Comparison of ENCODE assay signal across 10 cellular contexts in genomic region chr20:22805219-22805618, GRCh38.
DNase-seq lines count a peak whose midpoint lies in the region; ATAC-seq and TF ChIP-seq lines count a peak whose summit lies in the region.
"Had no signal": no experiment of that assay in that cellular context is flagged by ENCODE, and none has a peak within 500 bp of the region (broad histone marks: within the 10 kb centered on the region; RNA-seq: fewer than 3 reads in every experiment).

No MANE protein-coding gene starts in this region.

- no peak overlapping the region for H3K4me2 ChIP-seq in fibroblast of lung (ENCODE audit: extremely low read depth, insufficient read depth, low read length)

- H3K9me3 Mint-ChIP-seq in HFFc6 = peaks cover 84% of the 10 kb centered on the region

- DNase-seq in EL (peak; percentile 73), RKO (ENCODE audit: low spot score) (peak; percentile 18), fibroblast of lung (ENCODE audit: low read depth in 2 of 2) (peak; percentile 84 to 86), myocyte (ENCODE audit: low read depth) (peak; percentile 99), T1000 (lab: John Stamatoyannopoulos, UW) (no peak), KBM-7 (no peak), HFFc6 (no peak)
- DNase-seq: naive thymus-derived CD4-positive, alpha-beta T cell; NCI-H1417 had no signal

- H3K36me3 ChIP-seq in fibroblast of lung (ENCODE audit: control insufficient read depth, insufficient read depth, low read length) = no peaks in the 10 kb centered on the region

- no peaks in the 10 kb centered on the region for H3K79me2 ChIP-seq in fibroblast of lung (ENCODE audit: control insufficient read depth, insufficient read depth, low read length)

- TF ChIP-seq CTCF in fibroblast of lung (conservative IDR thresholded peaks at IDR 0.05 in 1 of 2, IDR thresholded peaks at IDR 0.05 in 1 of 2; ENCODE audit: low read depth in 1 of 2, low read length in 2 of 2) (no peak), HFFc6 (IDR thresholded peaks at IDR 0.05) (no peak)

- no peak overlapping the region for H3K4me3 Mint-ChIP-seq in HFFc6
- H3K4me3 Mint-ChIP-seq: naive thymus-derived CD4-positive, alpha-beta T cell had no signal

- no peaks in the 10 kb centered on the region for H3K4me1 Mint-ChIP-seq in HFFc6 (ENCODE audit: low read depth)
- H3K4me1 Mint-ChIP-seq: naive thymus-derived CD4-positive, alpha-beta T cell had no signal

- peaks cover 3% of the 10 kb centered on the region for H3K4me1 ChIP-seq in fibroblast of lung (ENCODE audit: control insufficient read depth, extremely low read depth, insufficient read depth, low read length)

- H4K20me1 ChIP-seq in fibroblast of lung (ENCODE audit: control insufficient read depth, extremely low read depth, insufficient read depth, low read length) = no peaks in the 10 kb centered on the region

- no peak overlapping the region for H3K27ac ChIP-seq in fibroblast of lung (ENCODE audit: insufficient read depth, low read length)

- peaks cover 10% of the 10 kb centered on the region; the same call in 1 of the 2 replicates for H3K36me3 Mint-ChIP-seq in HFFc6 (ENCODE audit: low read depth)
- H3K36me3 Mint-ChIP-seq: naive thymus-derived CD4-positive, alpha-beta T cell had no signal

- no peaks in the 10 kb centered on the region; the same call in none of the 2 replicates for H3K27me3 Mint-ChIP-seq in HFFc6 (ENCODE audit: insufficient read depth)

- H3K4me3 ChIP-seq in fibroblast of lung (replicated peaks in 1 of 4; ENCODE audit: control extremely low read depth in 1 of 4, insufficient read depth in 1 of 4, low read depth in 3 of 4, low read length in 4 of 4) = no peak overlapping the region

- no peaks in the 10 kb centered on the region for H3K9me3 ChIP-seq in fibroblast of lung (ENCODE audit: control insufficient read depth, insufficient read depth, low read depth, low read length)

- H2AFZ ChIP-seq in fibroblast of lung (ENCODE audit: low read length) = no peak overlapping the region

- H3K9ac ChIP-seq in fibroblast of lung (ENCODE audit: insufficient read depth, low read length) = no peak overlapping the region

- no peak overlapping the region for H3K27ac Mint-ChIP-seq in HFFc6
- H3K27ac Mint-ChIP-seq: naive thymus-derived CD4-positive, alpha-beta T cell had no signal

- ATAC-seq in GM19351 (IDR thresholded peaks at IDR 0.05; ENCODE audit: unreplicated experiment) = no peak
- ATAC-seq: naive thymus-derived CD4-positive, alpha-beta T cell had no signal

- in situ Hi-C loops in KBM-7 (cut with MboI; ENCODE audit: low pct_unique_long_range_greater_than_20kb, low sequenced_read_pairs) = no loop called here

- no peaks in the 10 kb centered on the region for H3K27me3 ChIP-seq in fibroblast of lung (ENCODE audit: control insufficient read depth, insufficient read depth, low read length)

Comparison
In these comparisons a context has a peak if more than half of its experiments do, and no peak if none do; other contexts are left out.
1. DNase-seq: peak in EL (single experiment), RKO (single experiment), fibroblast of lung (2 of 2) and myocyte (single experiment); none in T1000 (single experiment), KBM-7 (single experiment) and HFFc6 (single experiment).